Comparison of ENCODE assay signal across 13 cellular contexts in the genomic region with DNA sequence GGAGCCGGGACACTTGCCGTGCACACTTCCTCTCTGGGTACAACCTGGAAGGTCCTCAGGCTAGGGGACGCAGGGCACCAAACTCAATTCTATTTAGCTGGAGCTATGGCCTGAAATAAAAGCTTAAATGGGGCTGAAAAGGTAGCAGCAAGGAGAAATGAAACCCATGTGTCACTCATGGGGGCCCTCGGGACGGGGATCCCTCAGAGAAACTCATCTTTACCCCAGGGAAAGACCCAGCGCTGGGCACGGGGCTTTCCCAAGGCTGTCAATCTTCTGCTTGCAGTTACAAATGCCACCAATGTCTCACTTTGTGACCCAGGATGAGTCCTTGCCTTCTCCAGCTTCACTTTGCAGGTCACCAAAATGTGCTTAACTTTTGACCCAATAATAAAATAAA. TPM values are rescaled to one million over a fixed set of nuclear protein-coding genes. Genes with fewer than 3 reads are reported as not detected.
A peak's percentile ranks its signal among the peaks of the same experiment; 100 is the strongest.
DNase-seq lines count a peak whose midpoint lies in the region; ATAC-seq and TF ChIP-seq lines count a peak whose summit lies in the region.
"Had no signal": no experiment of that assay in that cellular context is flagged by ENCODE, and none has a peak within 500 bp of the region (broad histone marks: within the 10 kb centered on the region; RNA-seq: fewer than 3 reads in every experiment).

No MANE protein-coding gene starts in this region.

- H3K27me3 ChIP-seq in NT2/D1 (ENCODE audit: insufficient read depth, insufficient read length) (no peaks in the 10 kb centered on the region), brain microvascular endothelial cell (replicated peaks) (no peaks in the 10 kb centered on the region)
- H3K27me3 ChIP-seq: Peyer's patch had no signal

- H3K4me1 ChIP-seq in NT2/D1 (ENCODE audit: insufficient read depth, insufficient read length): peaks cover 3% of the 10 kb centered on the region
- H3K4me1 ChIP-seq: Peyer's patch had no signal

- H3K4me3 ChIP-seq in NT2/D1 (ENCODE audit: insufficient read length, low read depth) (no peak overlapping the region), brain microvascular endothelial cell (ENCODE audit: low read depth, low read length) (no peak overlapping the region)
- H3K4me3 ChIP-seq: Peyer's patch had no signal

- H3K9me3 Mint-ChIP-seq in activated CD8-positive, alpha-beta T cell treated with anti-CD3 and anti-CD28 coated beads for 36 hours: no peaks in the 10 kb centered on the region
- H3K9me3 Mint-ChIP-seq in activated CD8-positive, alpha-beta T cell treated with anti-CD3 and anti-CD28 coated beads, Interleukin-2, amount 10 ng/mL, durations not matched to agents 7 days and 5 days (ENCODE audit: insufficient read depth): no peaks in the 10 kb centered on the region
- H3K9me3 Mint-ChIP-seq: mesothelial cell of epicardium had no signal

- H3K27me3 Mint-ChIP-seq in activated CD8-positive, alpha-beta T cell treated with anti-CD3 and anti-CD28 coated beads for 36 hours: peaks cover 3% of the 10 kb centered on the region
- H3K27me3 Mint-ChIP-seq in activated CD8-positive, alpha-beta T cell treated with anti-CD3 and anti-CD28 coated beads, Interleukin-2, amount 10 ng/mL, durations not matched to agents 7 days and 5 days (ENCODE audit: low read depth): peaks cover 5% of the 10 kb centered on the region

- H3K4me3 Mint-ChIP-seq in activated CD8-positive, alpha-beta T cell treated with anti-CD3 and anti-CD28 coated beads for 36 hours: no peak overlapping the region
- H3K4me3 Mint-ChIP-seq in activated CD8-positive, alpha-beta T cell treated with anti-CD3 and anti-CD28 coated beads, Interleukin-2, amount 10 ng/mL, durations not matched to agents 7 days and 5 days: no peak overlapping the region
- H3K4me3 Mint-ChIP-seq: mesothelial cell of epicardium had no signal

- H3K9ac ChIP-seq in NT2/D1 (ENCODE audit: insufficient read length, low read depth): peak overlapping the region; percentile 5

- H3K36me3 Mint-ChIP-seq in activated CD8-positive, alpha-beta T cell treated with anti-CD3 and anti-CD28 coated beads for 36 hours (ENCODE audit: low read depth): no peaks in the 10 kb centered on the region
- no peaks in the 10 kb centered on the region for H3K36me3 Mint-ChIP-seq in activated CD8-positive, alpha-beta T cell treated with anti-CD3 and anti-CD28 coated beads, Interleukin-2, amount 10 ng/mL, durations not matched to agents 7 days and 5 days (ENCODE audit: low read depth)
- H3K36me3 Mint-ChIP-seq: mesothelial cell of epicardium had no signal

- POLR2A ChIA-PET in activated CD8-positive, alpha-beta T cell treated with anti-CD3 and anti-CD28 coated beads for 36 hours (lab: Charles Lee): no interaction called here
- POLR2A ChIA-PET in activated CD8-positive, alpha-beta T cell treated with anti-CD3 and anti-CD28 coated beads, Interleukin-2, amount 10 ng/mL, durations not matched to agents 7 days and 5 days (lab: Charles Lee): no interaction called here

- in situ Hi-C loops in brain microvascular endothelial cell (cut with HindIII; ENCODE audit: low pct_ligation_motif_present, low sequenced_read_pairs): no loop called here

- ATAC-seq in activated CD8-positive, alpha-beta T cell treated with anti-CD3 and anti-CD28 coated beads for 36 hours: peak; percentile 83
- no peak for ATAC-seq in activated CD8-positive, alpha-beta T cell treated with anti-CD3 and anti-CD28 coated beads, Interleukin-2, amount 10 ng/mL, durations not matched to agents 7 days and 5 days
- ATAC-seq in GM19468 (IDR thresholded peaks at IDR 0.05; ENCODE audit: extremely low read depth, unreplicated experiment): peak; percentile 32
- no peak for ATAC-seq in GM19035 (IDR thresholded peaks at IDR 0.05; ENCODE audit: unreplicated experiment)

- TF ChIP-seq CTCF in activated CD8-positive, alpha-beta T cell treated with anti-CD3 and anti-CD28 coated beads for 36 hours (IDR thresholded peaks at IDR 0.05): no peak
- TF ChIP-seq CTCF in brain microvascular endothelial cell (IDR thresholded peaks at IDR 0.05; ENCODE audit: low read depth, low read length, missing control alignments): no peak

- no peak overlapping the region for H3K27ac Mint-ChIP-seq in activated CD8-positive, alpha-beta T cell treated with anti-CD3 and anti-CD28 coated beads for 36 hours
- no peak overlapping the region for H3K27ac Mint-ChIP-seq in activated CD8-positive, alpha-beta T cell treated with anti-CD3 and anti-CD28 coated beads, Interleukin-2, amount 10 ng/mL, durations not matched to agents 7 days and 5 days
- H3K27ac Mint-ChIP-seq: mesothelial cell of epicardium had no signal

- no peak overlapping the region for H3K27ac ChIP-seq in brain microvascular endothelial cell
- H3K27ac ChIP-seq: Peyer's patch had no signal

- H3K4me1 Mint-ChIP-seq in activated CD8-positive, alpha-beta T cell treated with anti-CD3 and anti-CD28 coated beads for 36 hours (ENCODE audit: low read depth): peaks cover 22% of the 10 kb centered on the region
- H3K4me1 Mint-ChIP-seq in activated CD8-positive, alpha-beta T cell treated with anti-CD3 and anti-CD28 coated beads, Interleukin-2, amount 10 ng/mL, durations not matched to agents 7 days and 5 days (ENCODE audit: low read depth): peaks cover 19% of the 10 kb centered on the region
- H3K4me1 Mint-ChIP-seq: mesothelial cell of epicardium had no signal

- no peaks in the 10 kb centered on the region for H3K36me3 ChIP-seq in NT2/D1 (ENCODE audit: insufficient read depth, insufficient read length, low read length)
- no peaks in the 10 kb centered on the region for H3K36me3 ChIP-seq in brain microvascular endothelial cell (replicated peaks)
- H3K36me3 ChIP-seq: Peyer's patch had no signal

- intact Hi-C loops in activated CD8-positive, alpha-beta T cell treated with anti-CD3 and anti-CD28 coated beads for 36 hours (cut with micrococcal nuclease): no loop called here

- CTCF ChIA-PET in activated CD8-positive, alpha-beta T cell treated with anti-CD3 and anti-CD28 coated beads for 36 hours (lab: Charles Lee): interaction anchor here (0.8 to 4.0 kb wide), 4 partner anchors 20 to 72 kb away, joined by 3 to 20 read pairs (median 11); no protein-coding TSS in a partner anchor
- CTCF ChIA-PET in activated CD8-positive, alpha-beta T cell treated with anti-CD3 and anti-CD28 coated beads, Interleukin-2, amount 10 ng/mL, durations not matched to agents 7 days and 5 days (lab: Charles Lee): interaction anchor here (1.5 to 1.6 kb wide), 2 partner anchors 20 to 72 kb away, joined by 5 to 9 read pairs; no protein-coding TSS in a partner anchor

- H3K9me3 ChIP-seq in NT2/D1 (ENCODE audit: insufficient read depth, low read length): no peaks in the 10 kb centered on the region
- H3K9me3 ChIP-seq: Peyer's patch had no signal

- peak; percentile 86 for DNase-seq in activated CD8-positive, alpha-beta T cell treated with anti-CD3 and anti-CD28 coated beads for 36 hours
- no peak for DNase-seq in activated CD8-positive, alpha-beta T cell treated with anti-CD3 and anti-CD28 coated beads, Interleukin-2, amount 10 ng/mL, durations not matched to agents 7 days and 5 days
- DNase-seq in NT2/D1 (ENCODE audit: low read depth, low spot score) (no peak), brain microvascular endothelial cell (no peak), amniotic stem cell (lab: John Stamatoyannopoulos, UW) (no peak)
- peak; percentile 12 for DNase-seq in stimulated activated CD8-positive, alpha-beta memory T cell treated with anti-CD3 and anti-CD28 coated beads, Interleukin-12 subunit alpha, Interleukin-12 subunit beta, amount 100 ng/mL, for 24 hours (ENCODE audit: extremely low read depth)
- DNase-seq: ACHN, H7, NCI-H345, Peyer's patch had no signal

RNA-seq across cellular contexts. Expression of a gene that starts 16.5 kb away (rescaled TPM):
- total RNA-seq in activated CD8-positive, alpha-beta T cell treated with anti-CD3 and anti-CD28 coated beads for 36 hours: 1 to 10 TPM in 1 of 2 experiments, under 1 TPM in 1; 0.90 to 1.4 TPM
- total RNA-seq in activated CD8-positive, alpha-beta T cell treated with anti-CD3 and anti-CD28 coated beads, Interleukin-2, amount 10 ng/mL, durations not matched to agents 7 days and 5 days: under 1 TPM; 0.37 to 0.47 TPM

Comparison
In these comparisons a context has a peak if more than half of its experiments do, and no peak if none do; other contexts are left out.
1. ATAC-seq: peak in activated CD8-positive, alpha-beta T cell treated with anti-CD3 and anti-CD28 coated beads for 36 hours (single experiment) and GM19468 (single experiment); none in activated CD8-positive, alpha-beta T cell treated with anti-CD3 and anti-CD28 coated beads, Interleukin-2, amount 10 ng/mL, durations not matched to agents 7 days and 5 days (single experiment) and GM19035 (single experiment).
2. DNase-seq: peak in activated CD8-positive, alpha-beta T cell treated with anti-CD3 and anti-CD28 coated beads for 36 hours (single experiment) and stimulated activated CD8-positive, alpha-beta memory T cell treated with anti-CD3 and anti-CD28 coated beads, Interleukin-12 subunit alpha, Interleukin-12 subunit beta, amount 100 ng/mL, for 24 hours (single experiment); none in activated CD8-positive, alpha-beta T cell treated with anti-CD3 and anti-CD28 coated beads, Interleukin-2, amount 10 ng/mL, durations not matched to agents 7 days and 5 days (single experiment), NT2/D1 (single experiment), brain microvascular endothelial cell (single experiment) and amniotic stem cell (single experiment).